ENCODE assay signal across 2 cellular contexts in genomic region chr22:39439170-39439569, GRCh38.
TF ChIP-seq lines count a peak whose summit lies in the region.

No MANE protein-coding gene starts in this region.

TF ChIP-seq in K562, 482 proteins besides CTCF, POLR2A, EP300 and RAD21 (continues in another document):
- TF ChIP-seq PBX2 (CRISPR knock-in tag; IDR thresholded peaks at IDR 0.05; ENCODE audit: low read depth), result no peak
- 0 out of 2 replicates have a peak, but pooled peaks have one; percentile 12 for TF ChIP-seq PBX2 (tag; conservative IDR thresholded peaks at IDR 0.05; ENCODE audit: low read depth)
- TF ChIP-seq MAFG (tag; conservative IDR thresholded peaks at IDR 0.05), result peak; percentile 33; the same call in 1 of the 2 replicates
- no peak for TF ChIP-seq ATF1 (CRISPR knock-in tag; IDR thresholded peaks at IDR 0.05)
- peak; percentile 34; the same call in 1 of the 2 replicates for TF ChIP-seq ATF1 (tag; IDR thresholded peaks at IDR 0.05)
- no peak for TF ChIP-seq CSDE1 (IDR thresholded peaks at IDR 0.05)
- 0 out of 2 replicates have a peak, but pooled peaks have one; percentile 10 for TF ChIP-seq BHLHE40 (IDR thresholded peaks at IDR 0.05; ENCODE audit: low read length)
- peak; percentile 57; the same call in 1 of the 2 replicates for TF ChIP-seq ARID1B (IDR thresholded peaks at IDR 0.05)
- TF ChIP-seq TEAD4 (IDR thresholded peaks at IDR 0.05; ENCODE audit: low read length), result peak; percentile 32; the same call in 1 of the 2 replicates
- TF ChIP-seq TEAD4 (CRISPR knock-in tag; IDR thresholded peaks at IDR 0.05; ENCODE audit: borderline replicate concordance), result no peak
- TF ChIP-seq RBM25 (IDR thresholded peaks at IDR 0.05; ENCODE audit: low read depth, low read length, severe bottlenecking), result peak; percentile 58
- TF ChIP-seq KDM1A (IDR thresholded peaks at IDR 0.05), result peak; percentile 55 to 64; a peak in 3 of 4 replicates
- 0 out of 2 replicates have a peak, but pooled peaks have one; percentile 43 for TF ChIP-seq ZNF3 (CRISPR knock-in tag; IDR thresholded peaks at IDR 0.05)
- TF ChIP-seq NR2C2 (CRISPR knock-in tag; IDR thresholded peaks at IDR 0.05), result no peak
- 0 out of 2 replicates have a peak, but pooled peaks have one; percentile 23 for TF ChIP-seq NR2C2 (tag; IDR thresholded peaks at IDR 0.05)
- peak; percentile 74 for TF ChIP-seq ATF3 (IDR thresholded peaks at IDR 0.05)
- no peak for TF ChIP-seq ATF3 (CRISPR knock-in tag; conservative IDR thresholded peaks at IDR 0.05)
- no peak for TF ChIP-seq PCBP1 (IDR thresholded peaks at IDR 0.05; ENCODE audit: low read depth, low read length, poor library complexity, severe bottlenecking)
- peak; percentile 66; the same call in 1 of the 2 replicates for TF ChIP-seq DPF2 (IDR thresholded peaks at IDR 0.05)
- TF ChIP-seq GATA2 (CRISPR knock-in tag; IDR thresholded peaks at IDR 0.05), result peak; percentile 89
- peak; percentile 29; the same call in 1 of the 2 replicates for TF ChIP-seq ZNF121 (CRISPR knock-in tag; conservative IDR thresholded peaks at IDR 0.05)
- TF ChIP-seq HDAC1 (IDR thresholded peaks at IDR 0.05), result peak in 1 of 2 experiments; percentile 42; a peak in 2 of 4 replicates
- no peak for TF ChIP-seq FOXA1 (IDR thresholded peaks at IDR 0.05; ENCODE audit: borderline replicate concordance)
- peak; percentile 77 for TF ChIP-seq ADNP (tag; IDR thresholded peaks at IDR 0.05)
- 0 out of 2 replicates have a peak, but pooled peaks have one; percentile 23 for TF ChIP-seq ESRRA (IDR thresholded peaks at IDR 0.05; ENCODE audit: borderline replicate concordance, low read depth)
- TF ChIP-seq JUND (IDR thresholded peaks at IDR 0.05; ENCODE audit: borderline replicate concordance, low read depth, low read length), result peak; percentile 84
- peak; percentile 68; the same call in 2 of the 3 replicates for TF ChIP-seq JUND (tag; IDR thresholded peaks at IDR 0.05; ENCODE audit: borderline replicate concordance, low read depth, low read length)
- TF ChIP-seq RCOR1 (IDR thresholded peaks at IDR 0.05; ENCODE audit: borderline replicate concordance in 1 of 2, low read depth in 2 of 2, low read length in 2 of 2), result peak in 1 of 2 experiments; percentile 80; a peak in 1 of 4 replicates
- TF ChIP-seq SMARCA4 (IDR thresholded peaks at IDR 0.05), result peak; percentile 57; the same call in 1 of the 2 replicates
- TF ChIP-seq NFE2 (IDR thresholded peaks at IDR 0.05; ENCODE audit: low read depth), result peak; percentile 46
- TF ChIP-seq MAFF (IDR thresholded peaks at IDR 0.05; ENCODE audit: low read length), result peak; percentile 3; the same call in 1 of the 2 replicates
- 0 out of 2 replicates have a peak, but pooled peaks have one; percentile 19 for TF ChIP-seq ZNF766 (CRISPR knock-in tag; conservative IDR thresholded peaks at IDR 0.05)
- TF ChIP-seq GMEB1 (CRISPR knock-in tag; IDR thresholded peaks at IDR 0.05), result no peak
- TF ChIP-seq ELF1 (tag; IDR thresholded peaks at IDR 0.05), result peak; percentile 63
- TF ChIP-seq ZNF146 (CRISPR knock-in tag; IDR thresholded peaks at IDR 0.05; ENCODE audit: unreplicated experiment), result peak; percentile 100

TF ChIP-seq in WTC11, 78 proteins besides CTCF, POLR2A, EP300 and RAD21:
- TF ChIP-seq ZNF532 (CRISPR knock-in tag; IDR thresholded peaks at IDR 0.05; ENCODE audit: borderline replicate concordance), result no peak
- TF ChIP-seq SMAD4 (CRISPR knock-in tag; IDR thresholded peaks at IDR 0.05), result no peak
- TF ChIP-seq ZNF512 (CRISPR knock-in tag; IDR thresholded peaks at IDR 0.05; ENCODE audit: borderline replicate concordance), result no peak
- no peak for TF ChIP-seq ZNF281 (CRISPR knock-in tag; IDR thresholded peaks at IDR 0.05)
- no peak for TF ChIP-seq ZBTB43 (CRISPR knock-in tag; IDR thresholded peaks at IDR 0.05)
- no peak for TF ChIP-seq CREM (CRISPR knock-in tag; IDR thresholded peaks at IDR 0.05)
- no peak for TF ChIP-seq TEAD4 (CRISPR knock-in tag; IDR thresholded peaks at IDR 0.05)
- TF ChIP-seq JUN (CRISPR knock-in tag; IDR thresholded peaks at IDR 0.05), result no peak
- no peak for TF ChIP-seq FOXK1 (CRISPR knock-in tag; IDR thresholded peaks at IDR 0.05)
- TF ChIP-seq SOX15 (CRISPR knock-in tag; IDR thresholded peaks at IDR 0.05), result no peak
- no peak for TF ChIP-seq ZNF232 (CRISPR knock-in tag; IDR thresholded peaks at IDR 0.05)
- TF ChIP-seq ATF2 (CRISPR knock-in tag; IDR thresholded peaks at IDR 0.05; ENCODE audit: borderline replicate concordance, low read depth), result no peak
- no peak for TF ChIP-seq TP53 (CRISPR knock-in tag; IDR thresholded peaks at IDR 0.05)
- TF ChIP-seq USF1 (CRISPR knock-in tag; IDR thresholded peaks at IDR 0.05), result no peak
- TF ChIP-seq JAZF1 (CRISPR knock-in tag; IDR thresholded peaks at IDR 0.05), result no peak
- TF ChIP-seq ZMAT4 (CRISPR knock-in tag; IDR thresholded peaks at IDR 0.05), result no peak
- no peak for TF ChIP-seq ZNF416 (CRISPR knock-in tag; IDR thresholded peaks at IDR 0.05)
- TF ChIP-seq IRF1 (CRISPR knock-in tag; IDR thresholded peaks at IDR 0.05), result no peak
- no peak for TF ChIP-seq NR3C1 (CRISPR knock-in tag; conservative IDR thresholded peaks at IDR 0.05; ENCODE audit: low read depth)
